Comparison of ENCODE assay signal across 2 cellular contexts in genomic region chr7:9681284-9681683, GRCh38.
TF ChIP-seq lines count a peak whose summit lies in the region.

No MANE protein-coding gene starts in this region.

TF ChIP-seq in HepG2, 621 proteins besides CTCF, POLR2A, EP300 and RAD21 (continued from another document):
- no peak for TF ChIP-seq ZBTB4 (CRISPR knock-in tag; IDR thresholded peaks at IDR 0.05; ENCODE audit: borderline replicate concordance)
- no peak for TF ChIP-seq PHF21A (CRISPR knock-in tag; IDR thresholded peaks at IDR 0.05)
- no peak for TF ChIP-seq KDM3A (CRISPR knock-in tag; IDR thresholded peaks at IDR 0.05; ENCODE audit: low read depth)
- TF ChIP-seq, protein P1, sequence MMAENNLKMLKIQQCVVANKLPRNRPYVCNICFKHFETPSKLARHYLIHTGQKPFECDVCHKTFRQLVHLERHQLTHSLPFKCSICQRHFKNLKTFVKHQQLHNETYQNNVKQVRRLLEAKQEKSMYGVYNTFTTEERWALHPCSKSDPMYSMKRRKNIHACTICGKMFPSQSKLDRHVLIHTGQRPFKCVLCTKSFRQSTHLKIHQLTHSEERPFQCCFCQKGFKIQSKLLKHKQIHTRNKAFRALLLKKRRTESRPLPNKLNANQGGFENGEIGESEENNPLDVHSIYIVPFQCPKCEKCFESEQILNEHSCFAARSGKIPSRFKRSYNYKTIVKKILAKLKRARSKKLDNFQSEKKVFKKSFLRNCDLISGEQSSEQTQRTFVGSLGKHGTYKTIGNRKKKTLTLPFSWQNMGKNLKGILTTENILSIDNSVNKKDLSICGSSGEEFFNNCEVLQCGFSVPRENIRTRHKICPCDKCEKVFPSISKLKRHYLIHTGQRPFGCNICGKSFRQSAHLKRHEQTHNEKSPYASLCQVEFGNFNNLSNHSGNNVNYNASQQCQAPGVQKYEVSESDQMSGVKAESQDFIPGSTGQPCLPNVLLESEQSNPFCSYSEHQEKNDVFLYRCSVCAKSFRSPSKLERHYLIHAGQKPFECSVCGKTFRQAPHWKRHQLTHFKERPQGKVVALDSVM (CRISPR knock-in tag; IDR thresholded peaks at IDR 0.05): no peak
- peak; percentile 44; the same call in 1 of the 2 replicates for TF ChIP-seq MAFF (IDR thresholded peaks at IDR 0.05; ENCODE audit: low read depth, low read length)
- no peak for TF ChIP-seq HOXA9 (CRISPR knock-in tag; IDR thresholded peaks at IDR 0.05; ENCODE audit: borderline replicate concordance)
- TF ChIP-seq, protein P2, sequence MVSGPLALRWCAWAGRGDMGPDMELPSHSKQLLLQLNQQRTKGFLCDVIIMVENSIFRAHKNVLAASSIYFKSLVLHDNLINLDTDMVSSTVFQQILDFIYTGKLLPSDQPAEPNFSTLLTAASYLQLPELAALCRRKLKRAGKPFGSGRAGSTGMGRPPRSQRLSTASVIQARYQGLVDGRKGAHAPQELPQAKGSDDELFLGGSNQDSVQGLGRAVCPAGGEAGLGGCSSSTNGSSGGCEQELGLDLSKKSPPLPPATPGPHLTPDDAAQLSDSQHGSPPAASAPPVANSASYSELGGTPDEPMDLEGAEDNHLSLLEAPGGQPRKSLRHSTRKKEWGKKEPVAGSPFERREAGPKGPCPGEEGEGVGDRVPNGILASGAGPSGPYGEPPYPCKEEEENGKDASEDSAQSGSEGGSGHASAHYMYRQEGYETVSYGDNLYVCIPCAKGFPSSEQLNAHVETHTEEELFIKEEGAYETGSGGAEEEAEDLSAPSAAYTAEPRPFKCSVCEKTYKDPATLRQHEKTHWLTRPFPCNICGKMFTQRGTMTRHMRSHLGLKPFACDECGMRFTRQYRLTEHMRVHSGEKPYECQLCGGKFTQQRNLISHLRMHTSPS (CRISPR knock-in tag; IDR thresholded peaks at IDR 0.05; ENCODE audit: low read depth): no peak
- TF ChIP-seq ZNF503 (CRISPR knock-in tag; IDR thresholded peaks at IDR 0.05): no peak
- no peak for TF ChIP-seq AGO2 (optimal IDR thresholded peaks at IDR 0.05; ENCODE audit: low read depth, low read length)
- TF ChIP-seq MAFK (conservative IDR thresholded peaks at IDR 0.05 in 1 of 2, IDR thresholded peaks at IDR 0.05 in 1 of 2; ENCODE audit: low read length in 2 of 2): peak; percentile 47 to 73; a peak in 3 of 4 replicates
- TF ChIP-seq ZNF629 (CRISPR knock-in tag; conservative IDR thresholded peaks at IDR 0.05): no peak
- no peak for TF ChIP-seq SIN3A (IDR thresholded peaks at IDR 0.05; ENCODE audit: borderline replicate concordance, low read depth, low read length)

TF ChIP-seq in K562, 482 proteins besides CTCF, POLR2A, EP300 and RAD21 (continued from another document):
- TF ChIP-seq E2F5 (CRISPR knock-in tag; IDR thresholded peaks at IDR 0.05): no peak
- TF ChIP-seq, protein P3, sequence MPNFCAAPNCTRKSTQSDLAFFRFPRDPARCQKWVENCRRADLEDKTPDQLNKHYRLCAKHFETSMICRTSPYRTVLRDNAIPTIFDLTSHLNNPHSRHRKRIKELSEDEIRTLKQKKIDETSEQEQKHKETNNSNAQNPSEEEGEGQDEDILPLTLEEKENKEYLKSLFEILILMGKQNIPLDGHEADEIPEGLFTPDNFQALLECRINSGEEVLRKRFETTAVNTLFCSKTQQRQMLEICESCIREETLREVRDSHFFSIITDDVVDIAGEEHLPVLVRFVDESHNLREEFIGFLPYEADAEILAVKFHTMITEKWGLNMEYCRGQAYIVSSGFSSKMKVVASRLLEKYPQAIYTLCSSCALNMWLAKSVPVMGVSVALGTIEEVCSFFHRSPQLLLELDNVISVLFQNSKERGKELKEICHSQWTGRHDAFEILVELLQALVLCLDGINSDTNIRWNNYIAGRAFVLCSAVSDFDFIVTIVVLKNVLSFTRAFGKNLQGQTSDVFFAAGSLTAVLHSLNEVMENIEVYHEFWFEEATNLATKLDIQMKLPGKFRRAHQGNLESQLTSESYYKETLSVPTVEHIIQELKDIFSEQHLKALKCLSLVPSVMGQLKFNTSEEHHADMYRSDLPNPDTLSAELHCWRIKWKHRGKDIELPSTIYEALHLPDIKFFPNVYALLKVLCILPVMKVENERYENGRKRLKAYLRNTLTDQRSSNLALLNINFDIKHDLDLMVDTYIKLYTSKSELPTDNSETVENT (CRISPR knock-in tag; IDR thresholded peaks at IDR 0.05): no peak
